Comparison of ENCODE assay signal across 1 cellular context in the genomic region with DNA sequence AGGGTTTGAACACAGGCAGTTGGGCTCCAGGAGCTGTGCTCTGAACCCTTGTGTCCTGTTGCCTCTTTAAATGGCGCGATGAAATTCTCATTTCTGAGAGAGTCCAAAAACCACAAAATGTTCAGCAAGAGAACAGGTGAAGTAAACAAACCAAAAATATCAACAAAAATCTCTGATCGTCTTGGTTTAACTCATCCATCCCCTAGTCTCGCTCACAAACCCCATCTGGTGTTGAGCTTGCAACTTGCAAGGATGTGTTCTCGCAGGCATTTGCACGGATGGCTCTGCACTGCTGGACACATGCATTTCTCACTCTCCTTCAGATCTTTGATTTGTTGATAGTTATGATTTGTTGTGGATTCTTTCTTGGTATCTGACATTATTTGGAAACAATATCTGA.
TF ChIP-seq lines count a peak whose summit lies in the region.

No MANE protein-coding gene starts in this region.

TF ChIP-seq in H1, 55 proteins besides CTCF, POLR2A, EP300 and RAD21:
- no peak for TF ChIP-seq HDAC2 (IDR thresholded peaks at IDR 0.05; ENCODE audit: borderline replicate concordance in 1 of 2, low read depth in 2 of 2, low read length in 2 of 2)
- no peak for TF ChIP-seq TAF7 (optimal IDR thresholded peaks at IDR 0.05; ENCODE audit: borderline replicate concordance, low read depth, low read length)
- TF ChIP-seq, protein P1, sequence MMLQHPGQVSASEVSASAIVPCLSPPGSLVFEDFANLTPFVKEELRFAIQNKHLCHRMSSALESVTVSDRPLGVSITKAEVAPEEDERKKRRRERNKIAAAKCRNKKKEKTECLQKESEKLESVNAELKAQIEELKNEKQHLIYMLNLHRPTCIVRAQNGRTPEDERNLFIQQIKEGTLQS (IDR thresholded peaks at IDR 0.05; ENCODE audit: insufficient read depth, low read depth, low read length) = no peak
- TF ChIP-seq, protein P2, sequence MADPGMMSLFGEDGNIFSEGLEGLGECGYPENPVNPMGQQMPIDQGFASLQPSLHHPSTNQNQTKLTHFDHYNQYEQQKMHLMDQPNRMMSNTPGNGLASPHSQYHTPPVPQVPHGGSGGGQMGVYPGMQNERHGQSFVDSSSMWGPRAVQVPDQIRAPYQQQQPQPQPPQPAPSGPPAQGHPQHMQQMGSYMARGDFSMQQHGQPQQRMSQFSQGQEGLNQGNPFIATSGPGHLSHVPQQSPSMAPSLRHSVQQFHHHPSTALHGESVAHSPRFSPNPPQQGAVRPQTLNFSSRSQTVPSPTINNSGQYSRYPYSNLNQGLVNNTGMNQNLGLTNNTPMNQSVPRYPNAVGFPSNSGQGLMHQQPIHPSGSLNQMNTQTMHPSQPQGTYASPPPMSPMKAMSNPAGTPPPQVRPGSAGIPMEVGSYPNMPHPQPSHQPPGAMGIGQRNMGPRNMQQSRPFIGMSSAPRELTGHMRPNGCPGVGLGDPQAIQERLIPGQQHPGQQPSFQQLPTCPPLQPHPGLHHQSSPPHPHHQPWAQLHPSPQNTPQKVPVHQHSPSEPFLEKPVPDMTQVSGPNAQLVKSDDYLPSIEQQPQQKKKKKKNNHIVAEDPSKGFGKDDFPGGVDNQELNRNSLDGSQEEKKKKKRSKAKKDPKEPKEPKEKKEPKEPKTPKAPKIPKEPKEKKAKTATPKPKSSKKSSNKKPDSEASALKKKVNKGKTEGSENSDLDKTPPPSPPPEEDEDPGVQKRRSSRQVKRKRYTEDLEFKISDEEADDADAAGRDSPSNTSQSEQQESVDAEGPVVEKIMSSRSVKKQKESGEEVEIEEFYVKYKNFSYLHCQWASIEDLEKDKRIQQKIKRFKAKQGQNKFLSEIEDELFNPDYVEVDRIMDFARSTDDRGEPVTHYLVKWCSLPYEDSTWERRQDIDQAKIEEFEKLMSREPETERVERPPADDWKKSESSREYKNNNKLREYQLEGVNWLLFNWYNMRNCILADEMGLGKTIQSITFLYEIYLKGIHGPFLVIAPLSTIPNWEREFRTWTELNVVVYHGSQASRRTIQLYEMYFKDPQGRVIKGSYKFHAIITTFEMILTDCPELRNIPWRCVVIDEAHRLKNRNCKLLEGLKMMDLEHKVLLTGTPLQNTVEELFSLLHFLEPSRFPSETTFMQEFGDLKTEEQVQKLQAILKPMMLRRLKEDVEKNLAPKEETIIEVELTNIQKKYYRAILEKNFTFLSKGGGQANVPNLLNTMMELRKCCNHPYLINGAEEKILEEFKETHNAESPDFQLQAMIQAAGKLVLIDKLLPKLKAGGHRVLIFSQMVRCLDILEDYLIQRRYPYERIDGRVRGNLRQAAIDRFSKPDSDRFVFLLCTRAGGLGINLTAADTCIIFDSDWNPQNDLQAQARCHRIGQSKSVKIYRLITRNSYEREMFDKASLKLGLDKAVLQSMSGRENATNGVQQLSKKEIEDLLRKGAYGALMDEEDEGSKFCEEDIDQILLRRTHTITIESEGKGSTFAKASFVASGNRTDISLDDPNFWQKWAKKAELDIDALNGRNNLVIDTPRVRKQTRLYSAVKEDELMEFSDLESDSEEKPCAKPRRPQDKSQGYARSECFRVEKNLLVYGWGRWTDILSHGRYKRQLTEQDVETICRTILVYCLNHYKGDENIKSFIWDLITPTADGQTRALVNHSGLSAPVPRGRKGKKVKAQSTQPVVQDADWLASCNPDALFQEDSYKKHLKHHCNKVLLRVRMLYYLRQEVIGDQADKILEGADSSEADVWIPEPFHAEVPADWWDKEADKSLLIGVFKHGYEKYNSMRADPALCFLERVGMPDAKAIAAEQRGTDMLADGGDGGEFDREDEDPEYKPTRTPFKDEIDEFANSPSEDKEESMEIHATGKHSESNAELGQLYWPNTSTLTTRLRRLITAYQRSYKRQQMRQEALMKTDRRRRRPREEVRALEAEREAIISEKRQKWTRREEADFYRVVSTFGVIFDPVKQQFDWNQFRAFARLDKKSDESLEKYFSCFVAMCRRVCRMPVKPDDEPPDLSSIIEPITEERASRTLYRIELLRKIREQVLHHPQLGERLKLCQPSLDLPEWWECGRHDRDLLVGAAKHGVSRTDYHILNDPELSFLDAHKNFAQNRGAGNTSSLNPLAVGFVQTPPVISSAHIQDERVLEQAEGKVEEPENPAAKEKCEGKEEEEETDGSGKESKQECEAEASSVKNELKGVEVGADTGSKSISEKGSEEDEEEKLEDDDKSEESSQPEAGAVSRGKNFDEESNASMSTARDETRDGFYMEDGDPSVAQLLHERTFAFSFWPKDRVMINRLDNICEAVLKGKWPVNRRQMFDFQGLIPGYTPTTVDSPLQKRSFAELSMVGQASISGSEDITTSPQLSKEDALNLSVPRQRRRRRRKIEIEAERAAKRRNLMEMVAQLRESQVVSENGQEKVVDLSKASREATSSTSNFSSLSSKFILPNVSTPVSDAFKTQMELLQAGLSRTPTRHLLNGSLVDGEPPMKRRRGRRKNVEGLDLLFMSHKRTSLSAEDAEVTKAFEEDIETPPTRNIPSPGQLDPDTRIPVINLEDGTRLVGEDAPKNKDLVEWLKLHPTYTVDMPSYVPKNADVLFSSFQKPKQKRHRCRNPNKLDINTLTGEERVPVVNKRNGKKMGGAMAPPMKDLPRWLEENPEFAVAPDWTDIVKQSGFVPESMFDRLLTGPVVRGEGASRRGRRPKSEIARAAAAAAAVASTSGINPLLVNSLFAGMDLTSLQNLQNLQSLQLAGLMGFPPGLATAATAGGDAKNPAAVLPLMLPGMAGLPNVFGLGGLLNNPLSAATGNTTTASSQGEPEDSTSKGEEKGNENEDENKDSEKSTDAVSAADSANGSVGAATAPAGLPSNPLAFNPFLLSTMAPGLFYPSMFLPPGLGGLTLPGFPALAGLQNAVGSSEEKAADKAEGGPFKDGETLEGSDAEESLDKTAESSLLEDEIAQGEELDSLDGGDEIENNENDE (IDR thresholded peaks at IDR 0.05; ENCODE audit: insufficient replicate concordance, low read length) = no peak
- TF ChIP-seq ASH2L (IDR thresholded peaks at IDR 0.05; ENCODE audit: low read length) = no peak
- no peak for TF ChIP-seq NANOG (IDR thresholded peaks at IDR 0.05; ENCODE audit: insufficient read depth, low read depth, low read length, poor library complexity, severe bottlenecking)
- TF ChIP-seq, protein P3, sequence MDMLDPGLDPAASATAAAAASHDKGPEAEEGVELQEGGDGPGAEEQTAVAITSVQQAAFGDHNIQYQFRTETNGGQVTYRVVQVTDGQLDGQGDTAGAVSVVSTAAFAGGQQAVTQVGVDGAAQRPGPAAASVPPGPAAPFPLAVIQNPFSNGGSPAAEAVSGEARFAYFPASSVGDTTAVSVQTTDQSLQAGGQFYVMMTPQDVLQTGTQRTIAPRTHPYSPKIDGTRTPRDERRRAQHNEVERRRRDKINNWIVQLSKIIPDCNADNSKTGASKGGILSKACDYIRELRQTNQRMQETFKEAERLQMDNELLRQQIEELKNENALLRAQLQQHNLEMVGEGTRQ (IDR thresholded peaks at IDR 0.05; ENCODE audit: low read length) = no peak
- TF ChIP-seq RNF2 (IDR thresholded peaks at IDR 0.05; ENCODE audit: borderline replicate concordance, low read depth, low read length, missing control alignments, poor library complexity, severe bottlenecking) = no peak
- no peak for TF ChIP-seq NRF1 (IDR thresholded peaks at IDR 0.05; ENCODE audit: low read depth, low read length)
- TF ChIP-seq SIN3A (conservative IDR thresholded peaks at IDR 0.05 in 1 of 2, IDR thresholded peaks at IDR 0.05 in 1 of 2; ENCODE audit: low read depth in 1 of 2, low read length in 2 of 2) = no peak
- TF ChIP-seq KDM1A (IDR thresholded peaks at IDR 0.05; ENCODE audit: borderline replicate concordance, low read length) = no peak
- no peak for TF ChIP-seq CHD1 (IDR thresholded peaks at IDR 0.05; ENCODE audit: low read depth, low read length)
- no peak for TF ChIP-seq ZNF274 (IDR thresholded peaks at IDR 0.05; ENCODE audit: borderline replicate concordance, extremely low read depth, low read length)
- no peak for TF ChIP-seq KDM5A (IDR thresholded peaks at IDR 0.05; ENCODE audit: low read length)
- no peak for TF ChIP-seq CBX5 (IDR thresholded peaks at IDR 0.05; ENCODE audit: low read depth, low read length)
- no peak for TF ChIP-seq CREB1 (IDR thresholded peaks at IDR 0.05)
- TF ChIP-seq PHF8 (conservative IDR thresholded peaks at IDR 0.05; ENCODE audit: low read depth, low read length) = no peak
- TF ChIP-seq BRCA1 (IDR thresholded peaks at IDR 0.05; ENCODE audit: low read depth, low read length) = no peak
- no peak for TF ChIP-seq HDAC6 (IDR thresholded peaks at IDR 0.05; ENCODE audit: low read depth, low read length)
- no peak for TF ChIP-seq YY1 (IDR thresholded peaks at IDR 0.05; ENCODE audit: low read depth, low read length)
